ENCODE assay signal across 30 cellular contexts in genomic region chr1:173258484-173259264, GRCh38. TPM values are rescaled to one million over a fixed set of nuclear protein-coding genes. Genes with fewer than 3 reads are reported as not detected.
DNase-seq lines count a peak whose midpoint lies in the region; ATAC-seq and TF ChIP-seq lines count a peak whose summit lies in the region.
"Had no signal": no experiment of that assay in that cellular context is flagged by ENCODE, and none has a peak within 500 bp of the region (broad histone marks: within the 10 kb centered on the region; RNA-seq: fewer than 3 reads in every experiment).

No MANE protein-coding gene starts in this region.

- peaks cover 21% of the 10 kb centered on the region for H3K9me3 Mint-ChIP-seq in chondrocyte (ENCODE audit: low read depth)

- no CpG with 5 or more reads among the region's 4 CpGs for WGBS in mammary epithelial cell (ENCODE audit: low coverage, missing lambda C conversion rate)

- H3K4me3 ChIP-seq in mammary epithelial cell (replicated peaks in 1 of 3; ENCODE audit: insufficient read depth in 1 of 3, low read depth in 2 of 3, low read length in 3 of 3) (no peak overlapping the region), breast epithelium (no peak overlapping the region), SJCRH30 (no peak overlapping the region)
- H3K4me3 ChIP-seq: lung, prostate gland, testis, uterus had no signal

- H2AFZ ChIP-seq in mammary epithelial cell (ENCODE audit: low read depth, low read length): peak overlapping the region; percentile 4

- no peaks in the 10 kb centered on the region for H3K9me3 ChIP-seq in mammary epithelial cell (replicated peaks; ENCODE audit: insufficient read depth, low read length)
- H3K9me3 ChIP-seq in breast epithelium: peaks cover 0 to 17% of the 10 kb centered on the region in 2 donors
- H3K9me3 ChIP-seq in SJCRH30 (replicated peaks): peaks cover 21% of the 10 kb centered on the region
- H3K9me3 ChIP-seq: neutrophil, prostate gland, testis had no signal

- H3K36me3 Mint-ChIP-seq in chondrocyte (ENCODE audit: low read depth): peaks cover 13% of the 10 kb centered on the region

- H3K79me2 ChIP-seq in mammary epithelial cell (ENCODE audit: insufficient read depth, low read length): no peaks in the 10 kb centered on the region

- ATAC-seq in activated CD4-positive, CD25-positive, alpha-beta regulatory T cell treated with anti-CD3 and anti-CD28 coated beads, Interleukin-2, amount 50 U/mL, for 24 hours: no peak
- ATAC-seq in GM21390 (IDR thresholded peaks at IDR 0.05; ENCODE audit: unreplicated experiment) (no peak), GM21515 (IDR thresholded peaks at IDR 0.05; ENCODE audit: unreplicated experiment) (no peak)
- ATAC-seq: activated T-cell treated with anti-CD3 and anti-CD28 coated beads, Interleukin-2, amount 50 U/mL, for 4 hours; HCT116; sciatic nerve had no signal

- H3K27ac ChIP-seq in mammary epithelial cell (ENCODE audit: insufficient read depth, low read depth, low read length) (no peak overlapping the region), breast epithelium (no peak overlapping the region), SJCRH30 (peak overlapping the region; percentile 78)
- H3K27ac ChIP-seq: epithelial cell of prostate, neutrophil, prostate gland, testis, uterus, WERI-Rb-1 had no signal

- TF ChIP-seq POLR2A in breast epithelium (IDR thresholded peaks at IDR 0.05): no peak

- intact Hi-C loops in mammary epithelial cell (cut with micrococcal nuclease): loop anchor here (5.0 kb wide), 1 partner anchor 564 kb away; the partner anchor contains the start of genes CENPL and DARS2
- intact Hi-C loops in breast epithelium (cut with DNase I; ENCODE audit: low total_unique reads): no loop called here

- no peak overlapping the region for H3K4me2 ChIP-seq in mammary epithelial cell (ENCODE audit: insufficient read depth, low read depth, low read length)

- H3K27me3 ChIP-seq in mammary epithelial cell (ENCODE audit: insufficient read depth, low read length) (no peaks in the 10 kb centered on the region), breast epithelium (no peaks in the 10 kb centered on the region), SJCRH30 (no peaks in the 10 kb centered on the region)
- H3K27me3 ChIP-seq: neutrophil, testis, uterus had no signal

- in situ Hi-C loops in mammary epithelial cell (cut with MboI; ENCODE audit: low sequenced_read_pairs in 2 of 2): loop anchor here in 1 of 2 donors (25.0 kb wide), 2 partner anchors 154 to 554 kb away; partner anchors contain the start of genes CENPL and DARS2

- H3K4me1 Mint-ChIP-seq in chondrocyte (ENCODE audit: low read depth): no peaks in the 10 kb centered on the region

- DNase-seq in mammary epithelial cell (no peak), breast epithelium (ENCODE audit: low spot score in 2 of 2) (no peak), SJCRH30 (peak; percentile 91), kidney tubule cell (ENCODE audit: low spot score) (peak; percentile 3), chondrocyte (ENCODE audit: low spot score) (no peak)
- DNase-seq: 8988T; activated CD4-positive, alpha-beta T cell treated with anti-CD3 and anti-CD28 coated beads, Interleukin-2, amount 50 U/mL, for 1 hour; activated naive CD4-positive, alpha-beta T cell treated with anti-CD3 and anti-CD28 coated beads for 36 hours; activated T-cell treated with anti-CD3 and anti-CD28 coated beads, Interleukin-2, amount 50 U/mL, for 4 hours; CD8-positive, alpha-beta memory T cell; DMS 273 treated with DMSO at 0.1 percent for 48 hours; effector CD4-positive, alpha-beta T cell; head of caudate nucleus; NCI-H1436; NCI-H446; NCI-H774; stimulated activated naive CD4-positive, alpha-beta T cell treated with Interleukin-2 at 50 U/mL for 16 hours; testis; uterus; WERI-Rb-1 had no signal

- TF ChIP-seq CTCF in mammary epithelial cell (conservative IDR thresholded peaks at IDR 0.05 in 1 of 2, IDR thresholded peaks at IDR 0.05 in 1 of 2; ENCODE audit: extremely low read depth in 1 of 2, insufficient read depth in 1 of 2, low read depth in 1 of 2, low read length in 2 of 2) (no peak), breast epithelium (IDR thresholded peaks at IDR 0.05) (no peak), chondrocyte (IDR thresholded peaks at IDR 0.05) (no peak)

- dilution Hi-C loops in mammary epithelial cell (cut with HindIII; ENCODE audit: low sequenced_read_pairs): no loop called here

- H3K4me1 ChIP-seq in mammary epithelial cell (ENCODE audit: insufficient read depth, low read length) (peaks cover 4% of the 10 kb centered on the region), breast epithelium (no peaks in the 10 kb centered on the region), SJCRH30 (peaks cover 21% of the 10 kb centered on the region)
- H3K4me1 ChIP-seq: prostate gland, testis, uterus had no signal

- no peak overlapping the region for H3K9ac ChIP-seq in mammary epithelial cell (ENCODE audit: insufficient read depth, low read length)

- H4K20me1 ChIP-seq in mammary epithelial cell (ENCODE audit: insufficient read depth, low read length): no peaks in the 10 kb centered on the region

- H3K36me3 ChIP-seq in mammary epithelial cell (ENCODE audit: insufficient read depth, low read length) (no peaks in the 10 kb centered on the region), breast epithelium (no peaks in the 10 kb centered on the region), SJCRH30 (no peaks in the 10 kb centered on the region)
- H3K36me3 ChIP-seq: neutrophil, prostate gland, uterus, WERI-Rb-1 had no signal

- CTCF ChIA-PET in mammary epithelial cell (lab: Charles Lee; ENCODE audit: low non-redundant PET): no interaction called here

- no peaks in the 10 kb centered on the region for H3K27me3 Mint-ChIP-seq in chondrocyte (ENCODE audit: low read depth)
- H3K27me3 Mint-ChIP-seq: B cell had no signal

- BruUV-seq in mammary epithelial cell (replicated peaks; lab: Mats Ljungman, UMichigan): no TSS peak

- H3K4me3 Mint-ChIP-seq in chondrocyte (ENCODE audit: unreplicated experiment): no peak overlapping the region
- H3K4me3 Mint-ChIP-seq: activated naive CD4-positive, alpha-beta T cell treated with anti-CD3 and anti-CD28 coated beads for 36 hours; activated T-cell treated with anti-CD3 and anti-CD28 coated beads, Interleukin-2, amount 50 U/mL, for 4 hours; B cell; CD8-positive, alpha-beta memory T cell had no signal

- no peak overlapping the region for H3K27ac Mint-ChIP-seq in chondrocyte (ENCODE audit: unreplicated experiment)
- H3K27ac Mint-ChIP-seq: activated naive CD4-positive, alpha-beta T cell treated with anti-CD3 and anti-CD28 coated beads for 36 hours; B cell; CD8-positive, alpha-beta memory T cell had no signal

RNA-seq across cellular contexts. Expression of gene TNFSF4, which starts 51.5 kb away (rescaled TPM):
- total RNA-seq in mammary epithelial cell (under 1 TPM; 0.17 to 0.85 TPM), breast epithelium (1 to 10 TPM in 1 of 3 donors, under 1 TPM in 2; 0.66 to 1.9 (median 0.73) TPM), chondrocyte (0.54 to 1.1 TPM (median 0.77 TPM) in 3 replicates)
- 0.06 TPM for polyA plus RNA-seq in mammary epithelial cell
- polyA minus RNA-seq in mammary epithelial cell: not detected
- total RNA-seq in SJCRH30 (2014; rRNA removed; shearing (Covaris generic)): 0.10 and 0.15 TPM in 2 replicates

Comparison
In these comparisons a context has a peak if more than half of its experiments do, and no peak if none do; other contexts are left out.
1. DNase-seq: peak in SJCRH30 (2 of 2) and kidney tubule cell (single experiment); none in mammary epithelial cell (single experiment), breast epithelium (0 of 2) and chondrocyte (single experiment).